19 cellular contexts compared by ENCODE assay signal in the genomic region with DNA sequence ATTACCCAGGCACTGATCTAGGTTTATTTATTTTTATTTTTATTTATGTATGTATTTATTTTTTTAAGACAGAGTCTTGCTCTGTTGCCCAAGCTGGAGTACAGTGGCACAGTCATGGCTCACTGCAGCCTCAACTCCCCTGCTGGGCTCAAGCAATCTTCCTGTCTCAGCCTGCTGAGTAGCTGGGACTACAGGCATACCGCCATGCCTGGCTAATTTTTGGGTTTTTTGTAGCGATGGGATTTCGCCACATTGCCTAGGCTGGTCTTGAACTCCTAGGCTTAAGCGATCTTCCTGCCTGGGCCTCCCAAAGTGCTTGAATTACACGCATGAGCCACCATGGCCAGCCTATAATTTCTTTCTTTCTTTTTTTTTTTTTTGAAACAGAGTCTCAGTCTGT. TPM values are rescaled to one million over a fixed set of nuclear protein-coding genes. Genes with fewer than 3 reads are reported as not detected.
A peak's percentile ranks its signal among the peaks of the same experiment; 100 is the strongest.
DNase-seq lines count a peak whose midpoint lies in the region; ATAC-seq, FAIRE-seq and TF ChIP-seq lines count a peak whose summit lies in the region.
"Had no signal": no experiment of that assay in that cellular context is flagged by ENCODE, and none has a peak within 500 bp of the region (broad histone marks: within the 10 kb centered on the region; RNA-seq: fewer than 3 reads in every experiment).

No MANE protein-coding gene starts in this region.

- H3K27ac ChIP-seq in HEK293 (ENCODE audit: extremely low read depth, low read depth, low read length) (no peak overlapping the region), kidney (ENCODE audit: low read depth in 2 of 2, low read length in 2 of 2) (no peak overlapping the region), mesenchymal stem cell (ENCODE audit: low read length, poor library complexity, severe bottlenecking) (no peak overlapping the region)
- H3K27ac ChIP-seq: GM23248 had no signal

- H2AK5ac ChIP-seq in mesenchymal stem cell (ENCODE audit: low read length, severe bottlenecking): no peak overlapping the region

- H3K4me3 ChIP-seq in HEK293 (ENCODE audit: low read depth, low read length) (no peak overlapping the region), kidney (ENCODE audit: low read length in 2 of 2) (no peak overlapping the region), mesenchymal stem cell (ENCODE audit: insufficient read depth in 1 of 2, low read depth in 1 of 2, low read length in 2 of 2) (no peak overlapping the region)
- H3K4me3 ChIP-seq: GM23248, HAP-1 had no signal

- intact Hi-C loops in kidney (cut with DNase I): no loop called here

- H3K27me3 ChIP-seq in mesenchymal stem cell (ENCODE audit: control insufficient read depth in 1 of 2, insufficient read depth in 1 of 2, low read length in 2 of 2): no peaks in the 10 kb centered on the region

- no peak overlapping the region for H3K18ac ChIP-seq in mesenchymal stem cell (ENCODE audit: low read depth in 1 of 2, low read length in 2 of 2)

- no peak overlapping the region for H2BK5ac ChIP-seq in mesenchymal stem cell (ENCODE audit: low read depth, low read length, poor library complexity, severe bottlenecking)

- POLR2A ChIA-PET in HEK293 (lab: Yijun Ruan, JAX): no interaction called here

- no peak overlapping the region for H3K4me2 ChIP-seq in mesenchymal stem cell (ENCODE audit: low read length, poor library complexity, severe bottlenecking)
- H3K4me2 ChIP-seq: SK-N-SH had no signal

- no peak overlapping the region for H2BK15ac ChIP-seq in mesenchymal stem cell (ENCODE audit: low read depth, poor library complexity, severe bottlenecking)

- H4K8ac ChIP-seq in mesenchymal stem cell (ENCODE audit: low read length): no peak overlapping the region

- H3K14ac ChIP-seq in mesenchymal stem cell (ENCODE audit: low read length in 2 of 2): peak overlapping the region in 1 of 2 experiments; percentile 60

- no peak overlapping the region for H3K4ac ChIP-seq in mesenchymal stem cell (ENCODE audit: low read depth in 1 of 2, low read length in 2 of 2)

- H2BK12ac ChIP-seq in mesenchymal stem cell (ENCODE audit: low read length in 2 of 2): no peak overlapping the region

- no peak overlapping the region for H3K23ac ChIP-seq in mesenchymal stem cell (ENCODE audit: low read length in 2 of 2)

- 100% methylated on average over 5 of the region's 5 CpGs for WGBS in mesenchymal stem cell

- H3K4me1 ChIP-seq in HEK293 (ENCODE audit: control insufficient read depth, insufficient read depth, low read length) (peaks cover 7% of the 10 kb centered on the region), kidney (ENCODE audit: control insufficient read depth in 1 of 2, insufficient read depth in 1 of 2, low read depth in 1 of 2, low read length in 2 of 2) (peaks cover 0 to 1% of the 10 kb centered on the region in 2 donors), mesenchymal stem cell (ENCODE audit: control insufficient read depth, insufficient read depth, low read depth, low read length) (peaks cover 10% of the 10 kb centered on the region)

- H3K9me3 ChIP-seq in HEK293 (ENCODE audit: control insufficient read depth, insufficient read depth, low read depth, low read length) (no peaks in the 10 kb centered on the region), kidney (ENCODE audit: control insufficient read depth in 1 of 2, low read length in 2 of 2) (no peaks in the 10 kb centered on the region), mesenchymal stem cell (ENCODE audit: control insufficient read depth, low read length) (no peaks in the 10 kb centered on the region)
- H3K9me3 ChIP-seq: SK-N-SH had no signal

- H3K36me3 ChIP-seq in HEK293 (ENCODE audit: control insufficient read depth in 2 of 2, insufficient read depth in 1 of 2, low read length in 2 of 2) (peaks cover 3 to 4% of the 10 kb centered on the region in 2 experiments), kidney (ENCODE audit: control insufficient read depth in 1 of 2, insufficient read depth in 2 of 2, low read length in 2 of 2) (no peaks in the 10 kb centered on the region), mesenchymal stem cell (ENCODE audit: control insufficient read depth in 1 of 2, insufficient read depth in 2 of 2, low read depth in 1 of 2, low read length in 2 of 2) (no peaks in the 10 kb centered on the region)

- H3K79me1 ChIP-seq in mesenchymal stem cell (replicated peaks; ENCODE audit: low read length, poor library complexity, severe bottlenecking): no peaks in the 10 kb centered on the region

- peak; percentile 52 for FAIRE-seq in RCC 7860 (lab: Jason Lieb, UNC)
- FAIRE-seq in kidney (lab: Jason Lieb, UNC): no peak

- DNase-seq in RCC 7860 (ENCODE audit: low spot score) (peak; percentile 28), glomerular visceral epithelial cell (ENCODE audit: extremely low spot score) (peak; percentile 16), kidney (no peak), NCI-H2107 (lab: John Stamatoyannopoulos, UW) (no peak), mesenchymal stem cell (no peak)
- DNase-seq: ACHN, DMS79 treated with DMSO at 0.1 percent for 48 hours, GM23248, KG1, NCI-H1694 treated with DMSO at 0.1 percent for 48 hours, NCI-H2227 treated with DMSO at 0.1 percent for 48 hours, NCI-H510A treated with DMSO at 0.1 percent for 48 hours, NCI-H774, RPMI8226, SHP77 treated with DMSO at 0.1 percent for 48 hours, SK-N-SH had no signal

- no peak overlapping the region for H3K9ac ChIP-seq in kidney (ENCODE audit: low read length in 2 of 2)
- no peak overlapping the region for H3K9ac ChIP-seq in mesenchymal stem cell (ENCODE audit: low read length)
- H3K9ac ChIP-seq: GM23248, SK-N-SH had no signal

- TF ChIP-seq CTCF in HEK293 (tag by site-specific recombination; IDR thresholded peaks at IDR 0.05) (no peak), kidney (IDR thresholded peaks at IDR 0.05; ENCODE audit: borderline replicate concordance, extremely low read depth, insufficient read depth) (no peak)

- CTCF ChIA-PET in HEK293 (lab: Yijun Ruan, JAX): interaction anchor here (0.6 kb wide), 2 partner anchors 26 to 414 kb away, joined by 3 read pairs; no protein-coding TSS in a partner anchor

- no peak overlapping the region for H4K91ac ChIP-seq in mesenchymal stem cell (ENCODE audit: low read length)

- ATAC-seq in GM19395 (IDR thresholded peaks at IDR 0.05; ENCODE audit: unreplicated experiment): no peak

- no peak overlapping the region for H2BK120ac ChIP-seq in mesenchymal stem cell (ENCODE audit: low read depth, low read length)

- no peak overlapping the region for H2AFZ ChIP-seq in mesenchymal stem cell (ENCODE audit: low read depth, low read length)
- H2AFZ ChIP-seq: GM23248 had no signal

TF ChIP-seq in HEK293, 187 proteins besides CTCF, POLR2A, EP300 and RAD21:
- TF ChIP-seq ZIC2 (tag by site-specific recombination; IDR thresholded peaks at IDR 0.05): peak; percentile 38; the same call in 1 of the 2 replicates
- peak; percentile 10; the same call in 1 of the 2 replicates for TF ChIP-seq ZNF121 (tag by site-specific recombination; IDR thresholded peaks at IDR 0.05)
- no peak for TF ChIP-seq ZNF623 (tag by site-specific recombination; IDR thresholded peaks at IDR 0.05)

RNA-seq across cellular contexts. Expression of gene PHACTR4, which starts 9.4 kb away (rescaled TPM):
- 51.5 TPM for total RNA-seq in kidney
- 23.2 TPM for polyA plus RNA-seq in kidney (ENCODE audit: insufficient read depth, low read depth, low replicate concordance)
- 21.5 TPM for polyA plus RNA-seq in mesenchymal stem cell (2013, experiment 1 of 2)
- 20.8 TPM for polyA plus RNA-seq in mesenchymal stem cell (2013, experiment 2 of 2)

RNA-seq across cellular contexts. Expression of gene MED18, which starts 50.1 kb away (rescaled TPM):
- 14.6 TPM for total RNA-seq in kidney
- 13.2 TPM for polyA plus RNA-seq in kidney (ENCODE audit: insufficient read depth, low read depth, low replicate concordance)
- polyA plus RNA-seq in mesenchymal stem cell (2013, experiment 1 of 2): 7.1 TPM
- polyA plus RNA-seq in mesenchymal stem cell (2013, experiment 2 of 2): 6.7 TPM

Comparison
In these comparisons a context has a peak if more than half of its experiments do, and no peak if none do; other contexts are left out.
1. DNase-seq: peak in RCC 7860 (single experiment) and glomerular visceral epithelial cell (single experiment); none in kidney (single experiment), NCI-H2107 (single experiment) and mesenchymal stem cell (single experiment).